29 cellular contexts compared by ENCODE assay signal in genomic region chr2:156615836-156616322, GRCh38.
"Had no signal": no experiment of that assay in that cellular context is flagged by ENCODE, and none has a peak within 500 bp of the region (broad histone marks: within the 10 kb centered on the region; RNA-seq: fewer than 3 reads in every experiment).

No MANE protein-coding gene starts in this region.

- ATAC-seq: activated CD8-positive, alpha-beta T cell treated with anti-CD3 and anti-CD28 coated beads for 36 hours; activated naive CD4-positive, alpha-beta T cell treated with anti-CD3 and anti-CD28 coated beads, Interleukin-2, amount 50 U/mL, for 72 hours; activated T-cell treated with anti-CD3 and anti-CD28 coated beads, Interleukin-2, amount 50 U/mL, for 4 hours; activated T-cell treated with anti-CD3 and anti-CD28 coated beads, Interleukin-2, amount 50 U/mL, for 72 hours; activated T-helper 17 cell treated with anti-CD3 and anti-CD28 coated beads, Interleukin-2, amount 50 U/mL, for 72 hours; T-cell had no signal

- DNase-seq: activated B cell treated with CpG ODN at 0.5 μM for 24 hours; activated CD4-positive, alpha-beta memory T cell treated with anti-CD3 and anti-CD28 coated beads for 36 hours; activated CD4-positive, alpha-beta T cell treated with anti-CD3 and anti-CD28 coated beads for 4 hours; activated CD4-positive, alpha-beta T cell treated with anti-CD3 and anti-CD28 coated beads, Interleukin-2, amount 10 ng/mL, durations not matched to agents 24 days and 14 days; activated CD4-positive, alpha-beta T cell treated with anti-CD3 and anti-CD28 coated beads, Interleukin-2, amount 50 U/mL, for 1 hour; activated CD4-positive, alpha-beta T cell treated with anti-CD3 and anti-CD28 coated beads, Interleukin-2, amount 50 U/mL, for 4 hours; activated CD4-positive, CD25-positive, alpha-beta regulatory T cell treated with anti-CD3 and anti-CD28 coated beads, Interleukin-2, amount 50 U/mL, for 72 hours; activated CD8-positive, alpha-beta memory T cell treated with anti-CD3 and anti-CD28 coated beads, Interleukin-2, amount 50 U/mL, for 4 hours; activated CD8-positive, alpha-beta T cell treated with anti-CD3 and anti-CD28 coated beads for 36 hours; activated effector memory CD4-positive, alpha-beta T cell treated with anti-CD3 and anti-CD28 coated beads, Interleukin-2, amount 50 U/mL, for 16 hours; activated gamma-delta T cell treated with Interleukin-2 at 50 U/mL for 16 hours; activated naive CD4-positive, alpha-beta T cell; activated naive CD4-positive, alpha-beta T cell treated with anti-CD3 and anti-CD28 coated beads for 36 hours; activated naive CD4-positive, alpha-beta T cell treated with anti-CD3 and anti-CD28 coated beads, Interleukin-2, amount 50 U/mL, for 16 hours; activated naive CD8-positive, alpha-beta T cell treated with anti-CD3 and anti-CD28 coated beads for 36 hours; activated T-cell treated with anti-CD3 and anti-CD28 coated beads for 4 hours; activated T-cell treated with anti-CD3 and anti-CD28 coated beads, Interleukin-2, amount 50 U/mL, for 1 hour; activated T-cell treated with anti-CD3 and anti-CD28 coated beads, Interleukin-2, amount 50 U/mL, for 4 hours; activated T-cell treated with anti-CD3 and anti-CD28 coated beads, Interleukin-2, amount 50 U/mL, for 72 hours; adrenal gland; amniotic stem cell; anterior cingulate cortex; caudate nucleus; cerebellar nuclear complex; T-cell; T-helper 2 cell; T-helper 9 cell had no signal
